Comparison of ENCODE assay signal across 1 cellular context in genomic region chr7:135650831-135651573, GRCh38.
TF ChIP-seq lines count a peak whose summit lies in the region.

No MANE protein-coding gene starts in this region.

TF ChIP-seq in HCT116, 20 proteins besides CTCF, POLR2A, EP300 and RAD21 (continued from another document):
- TF ChIP-seq REST (IDR thresholded peaks at IDR 0.05; ENCODE audit: low read depth) (no peak), SRF (IDR thresholded peaks at IDR 0.05; ENCODE audit: low read depth) (no peak), SP1 (IDR thresholded peaks at IDR 0.05; ENCODE audit: low read depth) (no peak), EZH2phosphoT487 (IDR thresholded peaks at IDR 0.05; ENCODE audit: borderline replicate concordance) (no peak), YY1 (IDR thresholded peaks at IDR 0.05; ENCODE audit: extremely low read depth, insufficient replicate concordance, low read depth, low read length) (no peak), ZNF274 (IDR thresholded peaks at IDR 0.05; ENCODE audit: low read depth, low read length) (no peak), CEBPB (IDR thresholded peaks at IDR 0.05; ENCODE audit: low read depth) (no peak)
TF ChIP-seq in HCT116: peak in this region for 0.
